In genomic region chr4:74812056-74812455, GRCh38 we compare ENCODE assay signal across 1 cellular context. TPM values are rescaled to one million over a fixed set of nuclear protein-coding genes. Genes with fewer than 3 reads are reported as not detected.
"Had no signal": no experiment of that assay in that cellular context is flagged by ENCODE, and none has a peak within 500 bp of the region (broad histone marks: within the 10 kb centered on the region; RNA-seq: fewer than 3 reads in every experiment).

No MANE protein-coding gene starts in this region.

RNA-seq across cellular contexts. Expression of gene BTC, which starts 17.7 kb away (rescaled TPM):
- polyA plus RNA-seq: cardiac muscle cell had no signal
